28 cellular contexts compared by ENCODE assay signal in the genomic region with DNA sequence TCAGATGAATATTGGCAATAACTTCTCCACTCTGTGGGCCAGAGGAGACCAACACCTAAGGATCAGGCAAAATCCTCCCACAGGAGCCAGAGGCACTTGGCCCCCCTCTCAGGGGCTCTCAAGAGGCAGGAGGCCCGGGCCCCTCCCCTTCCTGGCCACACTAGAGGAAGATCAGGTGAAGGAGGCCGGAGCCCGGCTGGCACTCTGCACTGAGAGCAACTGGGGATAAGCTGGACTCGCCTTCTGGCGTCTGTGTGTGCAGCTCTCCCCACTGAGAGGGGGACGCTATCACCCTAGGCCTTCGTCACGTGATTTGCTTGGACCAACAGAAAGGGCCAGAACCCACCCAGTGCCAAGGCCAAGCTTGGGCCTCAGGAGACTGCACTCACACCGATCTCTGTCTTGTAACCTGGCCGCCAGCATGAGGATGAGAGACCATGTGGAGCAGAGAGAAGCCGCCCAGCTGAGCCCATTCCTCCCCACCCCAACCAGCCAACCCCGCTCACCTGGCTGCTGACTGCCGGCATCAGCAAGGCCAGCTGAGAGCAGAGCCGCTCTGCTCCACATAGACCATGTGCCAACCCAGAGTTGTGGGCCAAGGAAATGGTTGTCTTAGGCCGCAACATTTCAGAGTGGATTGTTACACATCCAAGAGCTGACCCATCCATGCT.
"Had no signal": no experiment of that assay in that cellular context is flagged by ENCODE, and none has a peak within 500 bp of the region (broad histone marks: within the 10 kb centered on the region; RNA-seq: fewer than 3 reads in every experiment).

No MANE protein-coding gene starts in this region.

- H3K9me3 Mint-ChIP-seq: immature natural killer cell; stimulated activated naive CD8-positive, alpha-beta T cell treated with anti-CD3 and anti-CD28 coated beads, Interleukin-15, Interleukin-2, amounts not matched to agents 100 ng/mL and 50 ng/mL, for 24 hours had no signal

- H3K36me3 ChIP-seq: esophagus muscularis mucosa, gastroesophageal sphincter, heart right ventricle, left lung, neural progenitor cell, prostate gland, right atrium auricular region, sigmoid colon, thoracic aorta, tibial nerve, vagina had no signal

- H3K27ac ChIP-seq: coronary artery, esophagus muscularis mucosa, foreskin keratinocyte, gastroesophageal sphincter, heart right ventricle, left lung, neural progenitor cell, prostate gland, right atrium auricular region, sigmoid colon, thoracic aorta, tibial nerve, vagina had no signal

- H2AFZ ChIP-seq: neural progenitor cell had no signal

- H3K4me1 ChIP-seq: foreskin keratinocyte had no signal

- H3K9me3 ChIP-seq: prostate gland, thoracic aorta, vagina had no signal

- H3K27me3 ChIP-seq: right atrium auricular region had no signal

- ATAC-seq: foreskin keratinocyte; gastroesophageal sphincter; heart right ventricle; left lung; naive thymus-derived CD4-positive, alpha-beta T cell; stimulated activated memory B cell treated with anti-CD40 and anti-IgM and Interleukin-4, amounts not matched to agents 10 μg/mL and 1 μg/mL and 100 μg/mL, for 72 hours had no signal

- H3K4me3 ChIP-seq: coronary artery, esophagus muscularis mucosa, gastroesophageal sphincter, heart right ventricle, left lung, neural progenitor cell, prostate gland, right atrium auricular region, sigmoid colon, thoracic aorta, tibial nerve, vagina had no signal

- H3K27ac Mint-ChIP-seq: immature natural killer cell; naive thymus-derived CD4-positive, alpha-beta T cell; nephron; neural progenitor cell; stimulated activated memory B cell treated with anti-CD40 and anti-IgM and Interleukin-4, amounts not matched to agents 10 μg/mL and 1 μg/mL and 100 μg/mL, for 72 hours; stimulated activated naive CD8-positive, alpha-beta T cell treated with anti-CD3 and anti-CD28 coated beads, Interleukin-15, Interleukin-2, amounts not matched to agents 100 ng/mL and 50 ng/mL, for 24 hours had no signal

- DNase-seq: dermis blood vessel endothelial cell; effector memory CD4-positive, alpha-beta T cell; foreskin keratinocyte; glutamatergic neuron; heart right ventricle; hippocampal formation; immature natural killer cell; mammary epithelial cell; mesendoderm; midbrain; naive thymus-derived CD4-positive, alpha-beta T cell; nucleus accumbens; sigmoid colon; stimulated activated CD4-positive, alpha-beta T cell treated with anti-CD3 and anti-CD28 coated beads, Interleukin-2, amount 100 ng/mL, for 24 hours; stimulated activated CD4-positive, alpha-beta T cell treated with anti-CD3 and anti-CD28 coated beads, Interleukin-4, amount 100 ng/mL, for 24 hours had no signal

- H3K4me2 ChIP-seq: neural progenitor cell had no signal

- H3K4me3 Mint-ChIP-seq: immature natural killer cell; nephron; neural progenitor cell; stimulated activated memory B cell treated with anti-CD40 and anti-IgM and Interleukin-4, amounts not matched to agents 10 μg/mL and 1 μg/mL and 100 μg/mL, for 72 hours; stimulated activated naive CD8-positive, alpha-beta T cell treated with anti-CD3 and anti-CD28 coated beads, Interleukin-15, Interleukin-2, amounts not matched to agents 100 ng/mL and 50 ng/mL, for 24 hours had no signal

- H3K36me3 Mint-ChIP-seq: immature natural killer cell; neural progenitor cell; stimulated activated memory B cell treated with anti-CD40 and anti-IgM and Interleukin-4, amounts not matched to agents 10 μg/mL and 1 μg/mL and 100 μg/mL, for 72 hours had no signal
